ENCODE assay signal across 14 cellular contexts in the genomic region with DNA sequence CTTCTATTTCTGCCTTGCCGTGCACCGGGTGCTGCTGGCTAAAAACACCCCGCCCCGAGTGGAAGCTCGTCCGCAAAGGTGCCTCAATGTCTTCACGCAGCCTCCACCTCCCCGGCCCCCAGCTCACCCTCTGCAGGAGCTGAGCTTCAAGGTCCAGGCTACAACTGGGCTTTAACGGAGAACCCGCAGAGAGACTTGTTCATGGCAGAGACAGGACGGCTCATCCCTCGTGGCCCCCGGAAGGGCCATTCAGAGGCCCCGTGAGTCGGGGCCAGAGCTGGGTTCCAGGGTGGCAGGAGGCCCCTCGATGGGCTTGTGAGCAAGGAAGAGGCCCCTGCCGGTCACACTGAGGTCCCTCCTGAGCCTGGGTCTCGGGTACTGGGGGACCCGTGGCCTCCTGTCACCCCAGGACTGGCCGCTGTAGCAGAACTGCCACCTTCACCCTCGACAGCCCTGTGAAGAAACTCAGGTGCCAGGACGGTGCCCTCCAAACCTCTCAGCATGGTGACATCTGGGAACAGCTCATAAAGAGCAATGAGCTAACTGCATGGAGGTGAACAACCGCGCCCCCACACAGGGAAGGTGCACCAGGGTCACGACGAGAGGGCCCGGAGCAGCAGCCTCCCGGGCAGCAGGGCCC.
"Had no signal": no experiment of that assay in that cellular context is flagged by ENCODE, and none has a peak within 500 bp of the region (broad histone marks: within the 10 kb centered on the region; RNA-seq: fewer than 3 reads in every experiment).

No MANE protein-coding gene starts in this region.

- H3K27ac Mint-ChIP-seq: activated CD4-positive, alpha-beta T cell treated with anti-CD3 and anti-CD28 coated beads, Interleukin-2, amount 10 ng/mL, durations not matched to agents 24 days and 14 days; activated T-helper 2 cell treated with anti-CD3 and anti-CD28 coated beads, Interferon-gamma antibody, Interleukin-2, Interleukin-4, amounts not matched to agents 10 μg/mL and 5 μg/mL and 100 μg/mL, durations not matched to agents 14 hours and 24 hours and 36 hours; naive thymus-derived CD4-positive, alpha-beta T cell; stimulated activated naive CD8-positive, alpha-beta T cell treated with anti-CD3 and anti-CD28 coated beads, Interleukin-15, amount 100 ng/mL, for 72 hours; T-helper 1 cell treated with Interleukin-12 subunit alpha and Interleukin-12 subunit beta and Interleukin-4 antibody, amounts not matched to agents 30 μg/mL and 1 μg/mL, for 36 hours had no signal

- DNase-seq: activated CD4-positive, alpha-beta T cell treated with anti-CD3 and anti-CD28 coated beads, Interleukin-2, amount 10 ng/mL, durations not matched to agents 24 days and 14 days; activated CD8-positive, alpha-beta memory T cell treated with anti-CD3 and anti-CD28 coated beads for 24 hours; dermis blood vessel endothelial cell; erythroblast; gastrocnemius medialis; mucosa of descending colon; naive thymus-derived CD4-positive, alpha-beta T cell; small intestine; stimulated activated naive CD8-positive, alpha-beta T cell treated with anti-CD3 and anti-CD28 coated beads, Interleukin-15, amount 100 ng/mL, for 72 hours; WERI-Rb-1 had no signal

- H3K27me3 Mint-ChIP-seq: activated CD4-positive, alpha-beta T cell treated with anti-CD3 and anti-CD28 coated beads, Interleukin-2, amount 10 ng/mL, durations not matched to agents 24 days and 14 days; naive thymus-derived CD4-positive, alpha-beta T cell; stimulated activated naive CD8-positive, alpha-beta T cell treated with anti-CD3 and anti-CD28 coated beads, Interleukin-15, amount 100 ng/mL, for 72 hours had no signal

- H3K4me3 ChIP-seq: gastrocnemius medialis, heart left ventricle, mucosa of descending colon had no signal

- H3K4me3 Mint-ChIP-seq: activated CD4-positive, alpha-beta T cell treated with anti-CD3 and anti-CD28 coated beads, Interleukin-2, amount 10 ng/mL, durations not matched to agents 24 days and 14 days; naive thymus-derived CD4-positive, alpha-beta T cell; stimulated activated naive CD8-positive, alpha-beta T cell treated with anti-CD3 and anti-CD28 coated beads, Interleukin-15, amount 100 ng/mL, for 72 hours; T-helper 1 cell treated with Interleukin-12 subunit alpha and Interleukin-12 subunit beta and Interleukin-4 antibody, amounts not matched to agents 30 μg/mL and 1 μg/mL, for 36 hours had no signal

- H3K36me3 ChIP-seq: gastrocnemius medialis, WERI-Rb-1 had no signal

- H3K27me3 ChIP-seq: gastrocnemius medialis, heart left ventricle had no signal

- ATAC-seq: gastrocnemius medialis; heart left ventricle; left colon; mucosa of descending colon; naive thymus-derived CD4-positive, alpha-beta T cell; stimulated activated naive CD8-positive, alpha-beta T cell treated with anti-CD3 and anti-CD28 coated beads, Interleukin-15, amount 100 ng/mL, for 72 hours had no signal

- H3K9me3 Mint-ChIP-seq: activated CD4-positive, alpha-beta T cell treated with anti-CD3 and anti-CD28 coated beads, Interleukin-2, amount 10 ng/mL, durations not matched to agents 24 days and 14 days; activated T-helper 2 cell treated with anti-CD3 and anti-CD28 coated beads, Interferon-gamma antibody, Interleukin-2, Interleukin-4, amounts not matched to agents 10 μg/mL and 5 μg/mL and 100 μg/mL, durations not matched to agents 14 hours and 24 hours and 36 hours; naive thymus-derived CD4-positive, alpha-beta T cell; stimulated activated naive CD8-positive, alpha-beta T cell treated with anti-CD3 and anti-CD28 coated beads, Interleukin-15, amount 100 ng/mL, for 72 hours; T-helper 1 cell treated with Interleukin-12 subunit alpha and Interleukin-12 subunit beta and Interleukin-4 antibody, amounts not matched to agents 30 μg/mL and 1 μg/mL, for 36 hours had no signal

- H3K4me1 Mint-ChIP-seq: activated CD4-positive, alpha-beta T cell treated with anti-CD3 and anti-CD28 coated beads, Interleukin-2, amount 10 ng/mL, durations not matched to agents 24 days and 14 days had no signal

- H3K27ac ChIP-seq: gastrocnemius medialis, heart left ventricle, WERI-Rb-1 had no signal

- H3K9me3 ChIP-seq: gastrocnemius medialis, heart left ventricle, mucosa of descending colon had no signal
